Comparison of ENCODE assay signal across 14 cellular contexts in the genomic region with DNA sequence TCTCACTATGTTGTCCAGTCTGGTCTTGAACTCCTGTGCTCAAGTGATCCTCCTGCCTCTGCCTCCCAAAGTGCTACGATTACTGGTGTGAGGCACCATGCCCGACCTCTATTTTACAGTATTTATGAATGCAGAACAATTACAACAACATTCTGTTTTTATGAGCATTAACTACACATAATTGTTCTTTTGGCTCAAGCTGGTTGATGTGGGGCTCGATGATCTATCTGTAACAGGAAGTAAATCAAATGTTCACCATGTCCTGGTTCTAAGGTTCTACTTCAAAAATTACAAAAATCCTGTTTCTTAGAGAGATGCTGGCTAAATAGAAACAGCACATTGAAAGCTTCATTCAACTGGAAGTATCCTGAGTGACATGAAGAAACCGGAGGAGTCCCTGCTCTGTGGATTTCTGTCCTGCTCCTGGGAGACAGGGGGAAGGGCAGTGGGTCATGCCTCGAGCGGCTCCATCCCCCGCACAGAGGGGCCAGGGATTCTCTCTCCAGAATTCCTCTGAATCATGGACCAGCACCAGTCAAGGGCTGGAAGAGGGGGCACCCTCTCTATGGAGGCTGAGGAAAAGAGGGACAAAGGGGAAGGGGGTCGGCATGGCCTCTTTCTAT. TPM values are rescaled to one million over a fixed set of nuclear protein-coding genes. Genes with fewer than 3 reads are reported as not detected.
DNase-seq lines count a peak whose midpoint lies in the region; ATAC-seq and TF ChIP-seq lines count a peak whose summit lies in the region.
"Had no signal": no experiment of that assay in that cellular context is flagged by ENCODE, and none has a peak within 500 bp of the region (broad histone marks: within the 10 kb centered on the region; RNA-seq: fewer than 3 reads in every experiment).

No MANE protein-coding gene starts in this region.

- DNase-seq in Panc1 (ENCODE audit: low read depth, low spot score): no peak
- no peak for DNase-seq in epithelial cell of proximal tubule (ENCODE audit: low read depth)
- no peak for DNase-seq in omental fat pad (ENCODE audit: low spot score)
- no peak for DNase-seq in glomerular visceral epithelial cell (ENCODE audit: extremely low spot score)
- DNase-seq in ACHN: no peak
- DNase-seq: activated CD4-positive, alpha-beta T cell treated with anti-CD3 and anti-CD28 coated beads for 4 hours; amygdala; effector memory CD8-positive, alpha-beta T cell; glutamatergic neuron; left ventricle myocardium inferior; occipital lobe had no signal

- H3K27me3 ChIP-seq in ACC112 (ENCODE audit: insufficient read depth, low read length): 0 out of 2 replicates have a peak, but pooled peaks cover 4% of the 10 kb centered on the region
- no peaks in the 10 kb centered on the region for H3K27me3 ChIP-seq in Panc1 (ENCODE audit: control insufficient read depth, insufficient read depth, low read length)

- no peaks in the 10 kb centered on the region for H3K9me3 ChIP-seq in Panc1 (ENCODE audit: control insufficient read depth, insufficient read depth, low read depth, low read length)
- H3K9me3 ChIP-seq: left ventricle myocardium inferior had no signal

- intact Hi-C loops in Panc1 (cut with micrococcal nuclease; ENCODE audit: unreplicated experiment): no loop called here

- H3K4me1 ChIP-seq in ACC112 (ENCODE audit: control insufficient read depth, insufficient read depth, low read length, unreplicated experiment): peaks cover 23% of the 10 kb centered on the region
- H3K4me1 ChIP-seq in Panc1 (ENCODE audit: control insufficient read depth, insufficient read depth, low read length): no peaks in the 10 kb centered on the region; the same call in 1 of the 2 replicates
- H3K4me1 ChIP-seq: left ventricle myocardium inferior had no signal

- POLR2A ChIA-PET in Panc1 (lab: Charles Lee): interaction anchor here (0.6 kb wide), 1 partner anchor 243 kb away, joined by 3 read pairs; no protein-coding TSS in a partner anchor

- H3K27ac ChIP-seq in ACC112 (ENCODE audit: low read depth, low read length): no peak overlapping the region
- no peak overlapping the region for H3K27ac ChIP-seq in Panc1 (ENCODE audit: low read length)
- H3K27ac ChIP-seq: left ventricle myocardium inferior had no signal

- H3K4me3 ChIP-seq in ACC112 (ENCODE audit: low read depth, low read length) (no peak overlapping the region), Panc1 (ENCODE audit: low read depth in 2 of 2, low read length in 2 of 2) (peak overlapping the region; percentile 0 to 17; a peak in 1 of 4 replicates), epithelial cell of proximal tubule (ENCODE audit: low read depth, low read length) (peak overlapping the region; percentile 40)
- H3K4me3 ChIP-seq: left ventricle myocardium inferior had no signal

- CTCF ChIA-PET in Panc1 (lab: Charles Lee): no interaction called here

- in situ Hi-C loops in Panc1 (cut with HindIII; ENCODE audit: low pct_unique_long_range_greater_than_20kb, low sequenced_read_pairs) (no loop called here), ACHN (cut with HindIII; ENCODE audit: low pct_ligation_motif_present, low pct_unique_long_range_greater_than_20kb, low sequenced_read_pairs) (loop anchor here (5.0 kb wide), 1 partner anchor 41 kb away; a partner anchor contains a TSS)

- peak overlapping the region; percentile 29 for H2AFZ ChIP-seq in ACC112 (ENCODE audit: low read length, unreplicated experiment)

- TF ChIP-seq CTCF in Panc1 (IDR thresholded peaks at IDR 0.05) (no peak), epithelial cell of proximal tubule (conservative IDR thresholded peaks at IDR 0.05; ENCODE audit: low read depth, low read length) (no peak), omental fat pad (IDR thresholded peaks at IDR 0.05) (no peak)

- ATAC-seq in Panc1 (peak; percentile 8; the same call in 1 of the 2 replicates), omental fat pad (ENCODE audit: low FRiP score) (peak; percentile 30), HG03439 (IDR thresholded peaks at IDR 0.05; ENCODE audit: unreplicated experiment) (no peak), GM18873 (IDR thresholded peaks at IDR 0.05; ENCODE audit: low FRiP score, unreplicated experiment) (no peak)
- ATAC-seq: effector memory CD8-positive, alpha-beta T cell had no signal

- no TSS peak for BruUV-seq in Panc1 (replicated peaks; lab: Mats Ljungman, UMichigan)

- H3K36me3 ChIP-seq in ACC112 (ENCODE audit: insufficient read depth, low read length) (no peaks in the 10 kb centered on the region), Panc1 (ENCODE audit: control insufficient read depth, insufficient read depth, low read length) (no peaks in the 10 kb centered on the region)
- H3K36me3 ChIP-seq: left ventricle myocardium inferior had no signal

- H3K79me2 ChIP-seq in ACC112 (ENCODE audit: control insufficient read depth, insufficient read depth, low read length, unreplicated experiment): no peaks in the 10 kb centered on the region

RNA-seq across cellular contexts. Expression of a gene that starts 31.5 kb away (rescaled TPM):
- total RNA-seq in Panc1 (2021; ENCODE audit: unreplicated experiment) (0.15 TPM), epithelial cell of proximal tubule (3.3 and 11.5 TPM in 2 replicates), omental fat pad (not detected)
- polyA plus RNA-seq in Panc1 (2012; ENCODE audit: insufficient read length): not detected
- total RNA-seq: left ventricle myocardium inferior had no signal

RNA-seq across cellular contexts. Expression of a gene that starts 42.5 kb away (rescaled TPM):
- total RNA-seq in Panc1 (2021; ENCODE audit: unreplicated experiment) (4.8 TPM), epithelial cell of proximal tubule (16.9 and 19.6 TPM in 2 replicates), omental fat pad (10 to 100 TPM; 18.4 to 47.9 (median 31.9) TPM)
- 4.3 TPM for polyA plus RNA-seq in Panc1 (2012; ENCODE audit: insufficient read length)

Comparison
In these comparisons a context has a peak if more than half of its experiments do, and no peak if none do; other contexts are left out.
1. ATAC-seq: peak in Panc1 (single experiment) and omental fat pad (single experiment); none in HG03439 (single experiment) and GM18873 (single experiment).